In genomic region chr7:1919539-1920265, GRCh38 we compare ENCODE assay signal across 10 cellular contexts.
DNase-seq lines count a peak whose midpoint lies in the region; ATAC-seq, FAIRE-seq and TF ChIP-seq lines count a peak whose summit lies in the region.
"Had no signal": no experiment of that assay in that cellular context is flagged by ENCODE, and none has a peak within 500 bp of the region (broad histone marks: within the 10 kb centered on the region; RNA-seq: fewer than 3 reads in every experiment).

No MANE protein-coding gene starts in this region.

- H3K4me2 ChIP-seq in mammary epithelial cell (ENCODE audit: insufficient read depth, low read depth, low read length): no peak overlapping the region

- H4K20me1 ChIP-seq in mammary epithelial cell (ENCODE audit: insufficient read depth, low read length): no peaks in the 10 kb centered on the region

- H3K27me3 ChIP-seq in bronchial epithelial cell (ENCODE audit: control insufficient read depth, insufficient read depth, low read length) (no peaks in the 10 kb centered on the region), mononuclear cell (ENCODE audit: insufficient read depth, low read length) (no peaks in the 10 kb centered on the region), mammary epithelial cell (ENCODE audit: insufficient read depth, low read length) (no peaks in the 10 kb centered on the region), ovary (no peaks in the 10 kb centered on the region)
- H3K27me3 ChIP-seq: cardiac muscle cell, SJSA1 had no signal

- H3K9me3 ChIP-seq in mononuclear cell (ENCODE audit: low read depth, low read length) (no peaks in the 10 kb centered on the region), mammary epithelial cell (replicated peaks; ENCODE audit: insufficient read depth, low read length) (no peaks in the 10 kb centered on the region), ovary (no peaks in the 10 kb centered on the region)
- H3K9me3 ChIP-seq: SJSA1 had no signal

- H3K79me2 ChIP-seq in mammary epithelial cell (ENCODE audit: insufficient read depth, low read length): no peaks in the 10 kb centered on the region

- no peak for TF ChIP-seq CTCF in bronchial epithelial cell (IDR thresholded peaks at IDR 0.05; ENCODE audit: insufficient read depth, low read length, severe bottlenecking)
- TF ChIP-seq CTCF in D721Med (IDR thresholded peaks at IDR 0.05; ENCODE audit: insufficient read depth, missing control alignments): no peak
- no peak for TF ChIP-seq CTCF in mammary epithelial cell (conservative IDR thresholded peaks at IDR 0.05 in 1 of 2, IDR thresholded peaks at IDR 0.05 in 1 of 2; ENCODE audit: extremely low read depth in 1 of 2, insufficient read depth in 1 of 2, low read depth in 1 of 2, low read length in 2 of 2)
- TF ChIP-seq CTCF in ovary (IDR thresholded peaks at IDR 0.05): no peak

- no peak overlapping the region for H2AFZ ChIP-seq in mammary epithelial cell (ENCODE audit: low read depth, low read length)

- DNase-seq in AG08396 (ENCODE audit: low spot score): peak; percentile 69
- no peak for DNase-seq in bronchial epithelial cell (ENCODE audit: low read depth)
- no peak for DNase-seq in D721Med (ENCODE audit: insufficient read length, low spot score)
- DNase-seq in RKO (ENCODE audit: low spot score): no peak
- DNase-seq in mammary epithelial cell: no peak
- no peak for DNase-seq in ovary

- H3K4me3 ChIP-seq in bronchial epithelial cell (ENCODE audit: low read depth, low read length): no peak overlapping the region
- peak overlapping the region; percentile 15 for H3K4me3 ChIP-seq in mononuclear cell (ENCODE audit: low read length)
- H3K4me3 ChIP-seq in mammary epithelial cell (replicated peaks in 1 of 3; ENCODE audit: insufficient read depth in 1 of 3, low read depth in 2 of 3, low read length in 3 of 3): no peak overlapping the region
- no peak overlapping the region for H3K4me3 ChIP-seq in ovary
- H3K4me3 ChIP-seq: cardiac muscle cell, SJSA1 had no signal

- no peak overlapping the region for H3K9ac ChIP-seq in mammary epithelial cell (ENCODE audit: insufficient read depth, low read length)

- intact Hi-C loops in mammary epithelial cell (cut with micrococcal nuclease): loop anchor here (10.0 kb wide), 1 partner anchor 255 kb away; no protein-coding TSS in a partner anchor
- intact Hi-C loops in ovary (cut with DNase I): no loop called here

- dilution Hi-C loops in mammary epithelial cell (cut with HindIII; ENCODE audit: low sequenced_read_pairs): loop anchor here (5.0 kb wide), 2 partner anchors 58 to 82 kb away; no protein-coding TSS in a partner anchor

- no peak for TF ChIP-seq POLR2A in ovary (IDR thresholded peaks at IDR 0.05)

- BruUV-seq in mammary epithelial cell (replicated peaks; lab: Mats Ljungman, UMichigan): no TSS peak

- CTCF ChIA-PET in mammary epithelial cell (lab: Charles Lee; ENCODE audit: low non-redundant PET): no interaction called here

- TF ChIP-seq EP300 in ovary (IDR thresholded peaks at IDR 0.05): no peak

- H3K27ac ChIP-seq in mammary epithelial cell (ENCODE audit: insufficient read depth, low read depth, low read length) (no peak overlapping the region), ovary (no peak overlapping the region)
- H3K27ac ChIP-seq: cardiac muscle cell, SJSA1 had no signal

- in situ Hi-C loops in mammary epithelial cell (cut with MboI; ENCODE audit: low sequenced_read_pairs in 2 of 2): no loop called here

- H3K36me3 ChIP-seq in bronchial epithelial cell (ENCODE audit: control insufficient read depth, insufficient read depth, low read length) (peaks cover 1% of the 10 kb centered on the region), mammary epithelial cell (ENCODE audit: insufficient read depth, low read length) (no peaks in the 10 kb centered on the region), ovary (no peaks in the 10 kb centered on the region)
- H3K36me3 ChIP-seq: cardiac muscle cell, SJSA1 had no signal

- H3K4me1 ChIP-seq in mononuclear cell (ENCODE audit: insufficient read depth, low read length): peaks cover 77% of the 10 kb centered on the region
- peaks cover 12% of the 10 kb centered on the region for H3K4me1 ChIP-seq in mammary epithelial cell (ENCODE audit: insufficient read depth, low read length)
- no peaks in the 10 kb centered on the region for H3K4me1 ChIP-seq in ovary (ENCODE audit: insufficient read depth)
- H3K4me1 ChIP-seq: SJSA1 had no signal

- FAIRE-seq in bronchial epithelial cell (lab: Jason Lieb, UNC) (peak; percentile 47), D721Med (lab: Jason Lieb, UNC) (no peak)

- 99% methylated on average over 14 of the region's 22 CpGs for WGBS in mammary epithelial cell (ENCODE audit: low coverage, missing lambda C conversion rate)
- 81 to 88% (median 83%) methylated on average over 20 to 22 of the region's 22 CpGs for WGBS in ovary, 3 donors

- peak; percentile 14 for ATAC-seq in HG02852 (IDR thresholded peaks at IDR 0.05; ENCODE audit: unreplicated experiment)
